19 cellular contexts compared by ENCODE assay signal in genomic region chr3:162632672-162633071, GRCh38.
"Had no signal": no experiment of that assay in that cellular context is flagged by ENCODE, and none has a peak within 500 bp of the region (broad histone marks: within the 10 kb centered on the region; RNA-seq: fewer than 3 reads in every experiment).

No MANE protein-coding gene starts in this region.

- H3K9me3 ChIP-seq: right lobe of liver, testis had no signal

- H3K4me1 ChIP-seq: esophagus muscularis mucosa, parathyroid adenoma, right lobe of liver, stomach, testis had no signal

- H3K27ac ChIP-seq: esophagus muscularis mucosa, parathyroid adenoma, right lobe of liver, stomach, testis had no signal

- H3K9ac ChIP-seq: parathyroid adenoma had no signal

- H3K27me3 ChIP-seq: esophagus muscularis mucosa, right lobe of liver, stomach, testis had no signal

- DNase-seq: activated CD4-positive, alpha-beta T cell treated with anti-CD3 and anti-CD28 coated beads, Interleukin-2, amount 50 U/mL, for 1 hour; activated CD8-positive, alpha-beta memory T cell treated with anti-CD3 and anti-CD28 coated beads for 24 hours; activated gamma-delta T cell; activated T-cell treated with anti-CD3 and anti-CD28 coated beads, Interleukin-2, amount 50 U/mL, for 72 hours; effector CD8-positive, alpha-beta T cell; immature natural killer cell; mesenchymal stem cell; mucosa of descending colon; naive thymus-derived CD4-positive, alpha-beta T cell; right lobe of liver; stimulated activated CD4-positive, alpha-beta T cell treated with anti-CD3 and anti-CD28 coated beads, Interleukin-4, amount 100 ng/mL, for 1 hour; stomach; T1000; testis had no signal

- ATAC-seq: activated CD4-positive, CD25-positive, alpha-beta regulatory T cell treated with anti-CD3 and anti-CD28 coated beads, Interleukin-2, amount 50 U/mL, for 24 hours; activated T-cell treated with anti-CD3 and anti-CD28 coated beads, Interleukin-2, amount 50 U/mL, for 72 hours; mucosa of descending colon; naive thymus-derived CD4-positive, alpha-beta T cell; right lobe of liver; stimulated activated effector memory CD8-positive, alpha-beta T cell treated with anti-CD3 and anti-CD28 coated beads, Interleukin-12 subunit alpha, Interleukin-12 subunit beta, amount 100 ng/mL, for 72 hours had no signal

- H3K79me2 ChIP-seq: parathyroid adenoma had no signal

- H3K4me2 ChIP-seq: smooth muscle cell had no signal

- H3K4me3 ChIP-seq: esophagus muscularis mucosa, mucosa of descending colon, right lobe of liver, smooth muscle cell, stomach, testis had no signal

- H3K36me3 ChIP-seq: esophagus muscularis mucosa, right lobe of liver, stomach had no signal

- H2AFZ ChIP-seq: parathyroid adenoma had no signal
